8 cellular contexts compared by ENCODE assay signal in the genomic region with DNA sequence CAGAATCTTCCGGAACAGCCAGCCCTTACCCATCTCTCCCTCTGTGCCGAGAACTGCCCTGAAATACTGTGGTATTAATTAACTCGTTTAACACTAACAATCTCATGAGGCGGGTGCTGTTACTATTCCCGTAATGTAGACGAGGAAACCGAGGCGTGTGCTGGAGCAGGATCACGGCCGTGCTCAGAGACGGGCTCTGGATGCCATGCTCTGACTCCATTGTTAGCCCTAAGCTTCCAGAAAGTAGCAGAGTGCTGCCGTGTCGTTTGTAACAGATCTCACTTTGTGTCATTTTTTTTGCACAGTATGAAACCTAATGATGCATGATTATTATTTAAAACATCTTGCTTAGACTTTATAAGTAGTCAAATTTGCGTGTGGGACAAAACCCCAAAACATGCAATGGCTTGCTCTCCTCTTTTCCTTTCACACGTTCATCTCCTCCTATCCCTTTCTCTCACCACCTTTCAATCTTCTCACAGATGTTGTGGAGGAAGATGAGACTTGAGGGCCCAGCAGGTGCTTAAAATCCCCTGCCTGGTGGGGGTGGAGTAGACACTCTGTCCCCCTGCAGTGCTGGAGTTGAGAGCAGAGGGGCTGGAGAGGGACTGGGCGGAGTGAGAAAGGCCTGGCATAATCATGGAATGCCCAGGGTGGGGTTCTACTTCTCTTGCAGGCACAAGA. TPM values are rescaled to one million over a fixed set of nuclear protein-coding genes. Genes with fewer than 3 reads are reported as not detected.
DNase-seq lines count a peak whose midpoint lies in the region; ATAC-seq and TF ChIP-seq lines count a peak whose summit lies in the region.

No MANE protein-coding gene starts in this region.

- no peaks in the 10 kb centered on the region for H3K9me3 ChIP-seq in mucosa of descending colon

- peak overlapping the region; percentile 77 for H3K4me3 ChIP-seq in mucosa of descending colon

- H3K36me3 ChIP-seq in mucosa of descending colon (ENCODE audit: low read depth): no peaks in the 10 kb centered on the region

- ATAC-seq in GM21717 (IDR thresholded peaks at IDR 0.05; ENCODE audit: unreplicated experiment): peak; percentile 24
- ATAC-seq in mucosa of descending colon: peak; percentile 56
- ATAC-seq in HG02759 (IDR thresholded peaks at IDR 0.05; ENCODE audit: unreplicated experiment): no peak

- peaks cover 20% of the 10 kb centered on the region for H3K4me1 ChIP-seq in mucosa of descending colon (ENCODE audit: low read depth)

- DNase-seq in DMS53 (lab: John Stamatoyannopoulos, UW): peak; percentile 89
- DNase-seq in NCI-H748 (lab: John Stamatoyannopoulos, UW; ENCODE audit: unreplicated experiment): peak; percentile 68
- peak in 1 of 3 donors; percentile 52 for DNase-seq in mucosa of descending colon
- no peak for DNase-seq in glomerular visceral epithelial cell (ENCODE audit: extremely low spot score)
- no peak for DNase-seq in GM19240 (ENCODE audit: insufficient read length, low spot score)

- TF ChIP-seq CTCF in mucosa of descending colon (IDR thresholded peaks at IDR 0.05): no peak

- H3K27ac ChIP-seq in cingulate gyrus (ENCODE audit: low read depth, low read length): peak overlapping the region; percentile 54

- intact Hi-C loops in mucosa of descending colon (cut with DNase I, micrococcal nuclease): no loop called here

RNA-seq across cellular contexts. Expression of gene ACTR3C, which starts 0.5 kb away (rescaled TPM):
- total RNA-seq in mucosa of descending colon: 10 to 100 TPM; 29.9 to 53.0 (median 30.2) TPM

RNA-seq across cellular contexts. Expression of gene LRRC61, which starts 0.7 kb away (rescaled TPM):
- 10 to 100 TPM; 11.8 to 14.5 (median 14.5) TPM for total RNA-seq in mucosa of descending colon

RNA-seq across cellular contexts. Expression of gene RARRES2, which starts 17.6 kb away (rescaled TPM):
- total RNA-seq in mucosa of descending colon: 100 to 1,000 TPM in 1 of 3 donors, 10 to 100 TPM in 2; 82.6 to 202 (median 98.9) TPM

RNA-seq across cellular contexts. Expression of gene REPIN1, which starts 44.8 kb away (rescaled TPM):
- total RNA-seq in mucosa of descending colon: 100 to 1,000 TPM; 151 to 228 (median 202) TPM

RNA-seq across cellular contexts. Expression of gene ZNF775, which starts 55.3 kb away (rescaled TPM):
- total RNA-seq in mucosa of descending colon: 10 to 100 TPM; 10.9 to 11.8 (median 11.3) TPM

Comparison
In these comparisons a context has a peak if more than half of its experiments do, and no peak if none do; other contexts are left out.
1. DNase-seq: peak in DMS53 (single experiment) and NCI-H748 (single experiment); none in glomerular visceral epithelial cell (single experiment) and GM19240 (single experiment).